In genomic region chr19:57887195-57887941, GRCh38 we compare ENCODE assay signal across 8 cellular contexts. TPM values are rescaled to one million over a fixed set of nuclear protein-coding genes. Genes with fewer than 3 reads are reported as not detected.
DNase-seq lines count a peak whose midpoint lies in the region; ATAC-seq lines count a peak whose summit lies in the region.

No MANE protein-coding gene starts in this region.

- H3K4me1 Mint-ChIP-seq in activated CD8-positive, alpha-beta memory T cell treated with anti-CD3 and anti-CD28 coated beads, Interleukin-2, amount 10 ng/mL, durations not matched to agents 7 days and 5 days = peaks cover 20% of the 10 kb centered on the region
- H3K4me1 Mint-ChIP-seq in activated CD8-positive, alpha-beta T cell treated with anti-CD3 and anti-CD28 coated beads, Interleukin-2, amount 10 ng/mL, durations not matched to agents 7 days and 5 days (ENCODE audit: low read depth) = peaks cover 25% of the 10 kb centered on the region
- H3K4me1 Mint-ChIP-seq in stimulated activated effector memory CD8-positive, alpha-beta T cell treated with anti-CD3 and anti-CD28 coated beads, Interleukin-12 subunit alpha, Interleukin-12 subunit beta, amount 100 ng/mL, for 72 hours = peaks cover 13% of the 10 kb centered on the region

- peak overlapping the region; percentile 85 for H3K4me3 Mint-ChIP-seq in activated CD8-positive, alpha-beta memory T cell treated with anti-CD3 and anti-CD28 coated beads, Interleukin-2, amount 10 ng/mL, durations not matched to agents 7 days and 5 days
- H3K4me3 Mint-ChIP-seq in activated CD8-positive, alpha-beta T cell treated with anti-CD3 and anti-CD28 coated beads, Interleukin-2, amount 10 ng/mL, durations not matched to agents 7 days and 5 days = peak overlapping the region; percentile 96
- peak overlapping the region; percentile 85 for H3K4me3 Mint-ChIP-seq in stimulated activated effector memory CD8-positive, alpha-beta T cell treated with anti-CD3 and anti-CD28 coated beads, Interleukin-12 subunit alpha, Interleukin-12 subunit beta, amount 100 ng/mL, for 72 hours

- DNase-seq in activated CD8-positive, alpha-beta memory T cell treated with anti-CD3 and anti-CD28 coated beads, Interleukin-2, amount 10 ng/mL, durations not matched to agents 7 days and 5 days = no peak
- no peak for DNase-seq in activated CD8-positive, alpha-beta memory T cell treated with anti-CD3 and anti-CD28 coated beads for 24 hours
- DNase-seq in activated CD8-positive, alpha-beta T cell treated with anti-CD3 and anti-CD28 coated beads, Interleukin-2, amount 10 ng/mL, durations not matched to agents 7 days and 5 days = no peak
- no peak for DNase-seq in stimulated activated effector memory CD8-positive, alpha-beta T cell treated with anti-CD3 and anti-CD28 coated beads, Interleukin-12 subunit alpha, Interleukin-12 subunit beta, amount 100 ng/mL, for 72 hours (ENCODE audit: low spot score in 2 of 2)
- DNase-seq in HuH-7.5 (ENCODE audit: low spot score) = no peak

- POLR2A ChIA-PET in activated CD8-positive, alpha-beta T cell treated with anti-CD3 and anti-CD28 coated beads, Interleukin-2, amount 10 ng/mL, durations not matched to agents 7 days and 5 days (lab: Charles Lee) = interaction anchor here (1.3 kb wide), 1 partner anchor 29 kb away, joined by 3 read pairs; the partner anchor contains the start of gene ZNF417

- peaks cover 64% of the 10 kb centered on the region for H3K36me3 Mint-ChIP-seq in activated CD8-positive, alpha-beta memory T cell treated with anti-CD3 and anti-CD28 coated beads, Interleukin-2, amount 10 ng/mL, durations not matched to agents 7 days and 5 days
- H3K36me3 Mint-ChIP-seq in activated CD8-positive, alpha-beta T cell treated with anti-CD3 and anti-CD28 coated beads, Interleukin-2, amount 10 ng/mL, durations not matched to agents 7 days and 5 days (ENCODE audit: low read depth) = peaks cover 71% of the 10 kb centered on the region
- peaks cover 25% of the 10 kb centered on the region for H3K36me3 Mint-ChIP-seq in stimulated activated effector memory CD8-positive, alpha-beta T cell treated with anti-CD3 and anti-CD28 coated beads, Interleukin-12 subunit alpha, Interleukin-12 subunit beta, amount 100 ng/mL, for 72 hours

- H3K27me3 Mint-ChIP-seq in activated CD8-positive, alpha-beta memory T cell treated with anti-CD3 and anti-CD28 coated beads, Interleukin-2, amount 10 ng/mL, durations not matched to agents 7 days and 5 days = no peaks in the 10 kb centered on the region
- H3K27me3 Mint-ChIP-seq in activated CD8-positive, alpha-beta T cell treated with anti-CD3 and anti-CD28 coated beads, Interleukin-2, amount 10 ng/mL, durations not matched to agents 7 days and 5 days (ENCODE audit: low read depth) = no peaks in the 10 kb centered on the region

- ATAC-seq in activated CD8-positive, alpha-beta memory T cell treated with anti-CD3 and anti-CD28 coated beads, Interleukin-2, amount 10 ng/mL, durations not matched to agents 7 days and 5 days = no peak
- no peak for ATAC-seq in activated CD8-positive, alpha-beta T cell treated with anti-CD3 and anti-CD28 coated beads, Interleukin-2, amount 10 ng/mL, durations not matched to agents 7 days and 5 days
- no peak for ATAC-seq in stimulated activated effector memory CD8-positive, alpha-beta T cell treated with anti-CD3 and anti-CD28 coated beads, Interleukin-12 subunit alpha, Interleukin-12 subunit beta, amount 100 ng/mL, for 72 hours
- ATAC-seq in HG02678 (IDR thresholded peaks at IDR 0.05; ENCODE audit: unreplicated experiment) (no peak), HG02642 (IDR thresholded peaks at IDR 0.05; ENCODE audit: poor library complexity, unreplicated experiment) (no peak)

- H3K9me3 Mint-ChIP-seq in activated CD8-positive, alpha-beta memory T cell treated with anti-CD3 and anti-CD28 coated beads, Interleukin-2, amount 10 ng/mL, durations not matched to agents 7 days and 5 days (ENCODE audit: low read depth) = peaks cover 12% of the 10 kb centered on the region
- H3K9me3 Mint-ChIP-seq in activated CD8-positive, alpha-beta T cell treated with anti-CD3 and anti-CD28 coated beads, Interleukin-2, amount 10 ng/mL, durations not matched to agents 7 days and 5 days (ENCODE audit: insufficient read depth) = peaks cover 15% of the 10 kb centered on the region
- peaks cover 23% of the 10 kb centered on the region for H3K9me3 Mint-ChIP-seq in stimulated activated effector memory CD8-positive, alpha-beta T cell treated with anti-CD3 and anti-CD28 coated beads, Interleukin-12 subunit alpha, Interleukin-12 subunit beta, amount 100 ng/mL, for 72 hours

- peak overlapping the region; percentile 85 for H3K4me3 ChIP-seq in iPS-11a (ENCODE audit: low read depth, low read length)

- CTCF ChIA-PET in activated CD8-positive, alpha-beta memory T cell treated with anti-CD3 and anti-CD28 coated beads, Interleukin-2, amount 10 ng/mL, durations not matched to agents 7 days and 5 days (lab: Charles Lee) = interaction anchor here (1.1 to 2.5 kb wide), 2 partner anchors 9 to 19 kb away, joined by 3 to 5 read pairs; no protein-coding TSS in a partner anchor
- CTCF ChIA-PET in activated CD8-positive, alpha-beta T cell treated with anti-CD3 and anti-CD28 coated beads, Interleukin-2, amount 10 ng/mL, durations not matched to agents 7 days and 5 days (lab: Charles Lee) = interaction anchor here (1.1 to 1.6 kb wide), 2 partner anchors 16 to 24 kb away, joined by 3 read pairs; no protein-coding TSS in a partner anchor

- peak overlapping the region; percentile 88 for H3K27ac Mint-ChIP-seq in activated CD8-positive, alpha-beta memory T cell treated with anti-CD3 and anti-CD28 coated beads, Interleukin-2, amount 10 ng/mL, durations not matched to agents 7 days and 5 days
- H3K27ac Mint-ChIP-seq in activated CD8-positive, alpha-beta T cell treated with anti-CD3 and anti-CD28 coated beads, Interleukin-2, amount 10 ng/mL, durations not matched to agents 7 days and 5 days = peak overlapping the region; percentile 8
- H3K27ac Mint-ChIP-seq in stimulated activated effector memory CD8-positive, alpha-beta T cell treated with anti-CD3 and anti-CD28 coated beads, Interleukin-12 subunit alpha, Interleukin-12 subunit beta, amount 100 ng/mL, for 72 hours = no peak overlapping the region

RNA-seq across cellular contexts. Expression of gene ZNF814, which starts 1.5 kb away (rescaled TPM):
- 10 to 100 TPM; 26.7 to 28.1 TPM for total RNA-seq in activated CD8-positive, alpha-beta memory T cell treated with anti-CD3 and anti-CD28 coated beads, Interleukin-2, amount 10 ng/mL, durations not matched to agents 7 days and 5 days
- 10 to 100 TPM; 26.2 to 29.0 TPM for total RNA-seq in activated CD8-positive, alpha-beta T cell treated with anti-CD3 and anti-CD28 coated beads, Interleukin-2, amount 10 ng/mL, durations not matched to agents 7 days and 5 days

RNA-seq across cellular contexts. Expression of gene ZNF417, which starts 29.0 kb away (rescaled TPM):
- total RNA-seq in activated CD8-positive, alpha-beta memory T cell treated with anti-CD3 and anti-CD28 coated beads, Interleukin-2, amount 10 ng/mL, durations not matched to agents 7 days and 5 days = 10 to 100 TPM; 17.8 to 24.0 TPM
- total RNA-seq in activated CD8-positive, alpha-beta T cell treated with anti-CD3 and anti-CD28 coated beads, Interleukin-2, amount 10 ng/mL, durations not matched to agents 7 days and 5 days = 10 to 100 TPM; 21.1 to 21.4 TPM

RNA-seq across cellular contexts. Expression of gene ZNF587, which starts 37.7 kb away (rescaled TPM):
- total RNA-seq in activated CD8-positive, alpha-beta memory T cell treated with anti-CD3 and anti-CD28 coated beads, Interleukin-2, amount 10 ng/mL, durations not matched to agents 7 days and 5 days = 10 to 100 TPM; 30.8 to 41.2 TPM
- 10 to 100 TPM; 32.0 to 34.6 TPM for total RNA-seq in activated CD8-positive, alpha-beta T cell treated with anti-CD3 and anti-CD28 coated beads, Interleukin-2, amount 10 ng/mL, durations not matched to agents 7 days and 5 days

RNA-seq across cellular contexts. Expression of gene ZNF418, which starts 47.8 kb away (rescaled TPM):
- 1 to 10 TPM; 5.7 to 6.6 TPM for total RNA-seq in activated CD8-positive, alpha-beta memory T cell treated with anti-CD3 and anti-CD28 coated beads, Interleukin-2, amount 10 ng/mL, durations not matched to agents 7 days and 5 days
- 1 to 10 TPM; 4.2 to 6.2 TPM for total RNA-seq in activated CD8-positive, alpha-beta T cell treated with anti-CD3 and anti-CD28 coated beads, Interleukin-2, amount 10 ng/mL, durations not matched to agents 7 days and 5 days

RNA-seq across cellular contexts. Expression of gene ZNF587B, which starts 57.3 kb away (rescaled TPM):
- 10 to 100 TPM; 14.6 to 19.3 TPM for total RNA-seq in activated CD8-positive, alpha-beta memory T cell treated with anti-CD3 and anti-CD28 coated beads, Interleukin-2, amount 10 ng/mL, durations not matched to agents 7 days and 5 days
- 10 to 100 TPM; 18.7 to 22.2 TPM for total RNA-seq in activated CD8-positive, alpha-beta T cell treated with anti-CD3 and anti-CD28 coated beads, Interleukin-2, amount 10 ng/mL, durations not matched to agents 7 days and 5 days
